Comparison of ENCODE assay signal across 8 cellular contexts in genomic region chr14:105021656-105022275, GRCh38. TPM values are rescaled to one million over a fixed set of nuclear protein-coding genes. Genes with fewer than 3 reads are reported as not detected.
A peak's percentile ranks its signal among the peaks of the same experiment; 100 is the strongest.
DNase-seq lines count a peak whose midpoint lies in the region; ATAC-seq and TF ChIP-seq lines count a peak whose summit lies in the region.

No MANE protein-coding gene starts in this region.

- H3K4me3 ChIP-seq in transverse colon = peak overlapping the region; percentile 27 to 100 (median 68)

- TF ChIP-seq CTCF in transverse colon (IDR thresholded peaks at IDR 0.05) = no peak

- no peaks in the 10 kb centered on the region for H3K27me3 Mint-ChIP-seq in activated CD4-positive, alpha-beta T cell treated with anti-CD3 and anti-CD28 coated beads, Interleukin-2, amount 10 ng/mL, durations not matched to agents 7 days and 5 days
- H3K27me3 Mint-ChIP-seq in natural killer cell treated with Interleukin-12 subunit alpha and Interleukin-12 subunit beta and Interleukin-15 and Interleukin-18, amount 100 ng/mL, for 72 hours = no peaks in the 10 kb centered on the region

- no peaks in the 10 kb centered on the region for H3K36me3 ChIP-seq in transverse colon

- H3K27me3 ChIP-seq in transverse colon = no peaks in the 10 kb centered on the region

- ATAC-seq in natural killer cell treated with Interleukin-12 subunit alpha and Interleukin-12 subunit beta and Interleukin-15 and Interleukin-18, amount 100 ng/mL, for 72 hours = no peak
- ATAC-seq in GM21825 (IDR thresholded peaks at IDR 0.05; ENCODE audit: unreplicated experiment) = no peak

- DNase-seq in SHP77 (lab: John Stamatoyannopoulos, UW) (peak; percentile 19 to 58), SHP77 treated with DMSO at 0.1 percent for 48 hours (lab: John Stamatoyannopoulos, UW) (no peak), NCI-H128 (lab: John Stamatoyannopoulos, UW; ENCODE audit: unreplicated experiment) (peak; percentile 51), erythroblast (lab: John Stamatoyannopoulos, UW) (peak; percentile 73 to 78), transverse colon (peak; percentile 64)
- peak; percentile 39 for DNase-seq in activated CD4-positive, alpha-beta T cell treated with anti-CD3 and anti-CD28 coated beads, Interleukin-2, amount 10 ng/mL, durations not matched to agents 7 days and 5 days
- DNase-seq in natural killer cell treated with Interleukin-12 subunit alpha and Interleukin-12 subunit beta and Interleukin-15 and Interleukin-18, amount 100 ng/mL, for 72 hours (ENCODE audit: low spot score) = no peak

- no peaks in the 10 kb centered on the region for H3K9me3 ChIP-seq in transverse colon

- intact Hi-C loops in transverse colon (cut with DNase I; ENCODE audit: low total_unique reads) = loop anchor here (2.0 kb wide), 1 partner anchor 43 kb away; the partner anchor contains the start of gene AHNAK2

- CTCF ChIA-PET in activated CD4-positive, alpha-beta T cell treated with anti-CD3 and anti-CD28 coated beads, Interleukin-2, amount 10 ng/mL, durations not matched to agents 7 days and 5 days (lab: Charles Lee) = interaction anchor here (1.0 to 1.3 kb wide), 3 partner anchors 11 to 39 kb away, joined by 3 to 4 read pairs (median 3); no protein-coding TSS in a partner anchor

- peaks cover 13 to 40% (median 33%) of the 10 kb centered on the region in 4 donors for H3K4me1 ChIP-seq in transverse colon

- no peak for TF ChIP-seq EP300 in transverse colon (IDR thresholded peaks at IDR 0.05; ENCODE audit: low read depth)

- TF ChIP-seq POLR2A in erythroblast (IDR thresholded peaks at IDR 0.05; ENCODE audit: low read length) (no peak), transverse colon (IDR thresholded peaks at IDR 0.05) (no peak)

- H3K4me3 Mint-ChIP-seq in activated CD4-positive, alpha-beta T cell treated with anti-CD3 and anti-CD28 coated beads, Interleukin-2, amount 10 ng/mL, durations not matched to agents 7 days and 5 days = peak overlapping the region; percentile 84
- H3K4me3 Mint-ChIP-seq in natural killer cell treated with Interleukin-12 subunit alpha and Interleukin-12 subunit beta and Interleukin-15 and Interleukin-18, amount 100 ng/mL, for 72 hours = peak overlapping the region; percentile 99

- in situ Hi-C loops in transverse colon (cut with MboI; ENCODE audit: low pct_ligation_motif_present in 1 of 4, low pct_unique_long_range_greater_than_20kb in 1 of 4, low sequenced_read_pairs in 3 of 4) = no loop called here

- no peaks in the 10 kb centered on the region for H3K9me3 Mint-ChIP-seq in activated CD4-positive, alpha-beta T cell treated with anti-CD3 and anti-CD28 coated beads, Interleukin-2, amount 10 ng/mL, durations not matched to agents 7 days and 5 days
- no peaks in the 10 kb centered on the region for H3K9me3 Mint-ChIP-seq in natural killer cell treated with Interleukin-12 subunit alpha and Interleukin-12 subunit beta and Interleukin-15 and Interleukin-18, amount 100 ng/mL, for 72 hours

- H3K27ac Mint-ChIP-seq in activated CD4-positive, alpha-beta T cell treated with anti-CD3 and anti-CD28 coated beads, Interleukin-2, amount 10 ng/mL, durations not matched to agents 7 days and 5 days = peak overlapping the region; percentile 91
- peak overlapping the region; percentile 93 to 94 for H3K27ac Mint-ChIP-seq in natural killer cell treated with Interleukin-12 subunit alpha and Interleukin-12 subunit beta and Interleukin-15 and Interleukin-18, amount 100 ng/mL, for 72 hours

- H3K4me1 Mint-ChIP-seq in activated CD4-positive, alpha-beta T cell treated with anti-CD3 and anti-CD28 coated beads, Interleukin-2, amount 10 ng/mL, durations not matched to agents 7 days and 5 days = peaks cover 66% of the 10 kb centered on the region
- peaks cover 24 to 46% of the 10 kb centered on the region in 2 donors for H3K4me1 Mint-ChIP-seq in natural killer cell treated with Interleukin-12 subunit alpha and Interleukin-12 subunit beta and Interleukin-15 and Interleukin-18, amount 100 ng/mL, for 72 hours (ENCODE audit: low read depth in 2 of 2)

- WGBS in transverse colon (ENCODE audit: low coverage in 1 of 2), 2 donors = 10 to 23% methylated on average over 10 to 20 of the region's 20 CpGs

- POLR2A ChIA-PET in activated CD4-positive, alpha-beta T cell treated with anti-CD3 and anti-CD28 coated beads, Interleukin-2, amount 10 ng/mL, durations not matched to agents 7 days and 5 days (lab: Charles Lee) = no interaction called here

- H3K36me3 Mint-ChIP-seq in activated CD4-positive, alpha-beta T cell treated with anti-CD3 and anti-CD28 coated beads, Interleukin-2, amount 10 ng/mL, durations not matched to agents 7 days and 5 days (ENCODE audit: low read depth) = peaks cover 30% of the 10 kb centered on the region
- peaks cover 1% of the 10 kb centered on the region for H3K36me3 Mint-ChIP-seq in natural killer cell treated with Interleukin-12 subunit alpha and Interleukin-12 subunit beta and Interleukin-15 and Interleukin-18, amount 100 ng/mL, for 72 hours

- H3K27ac ChIP-seq in transverse colon = peak overlapping the region; percentile 89 to 93 (median 91)

RNA-seq across cellular contexts. Expression of gene CDCA4, which starts 0.9 kb away (rescaled TPM):
- 10 to 100 TPM; 53.0 to 56.6 TPM for total RNA-seq in activated CD4-positive, alpha-beta T cell treated with anti-CD3 and anti-CD28 coated beads, Interleukin-2, amount 10 ng/mL, durations not matched to agents 7 days and 5 days
- 10 to 100 TPM; 39.9 to 71.5 TPM for total RNA-seq in natural killer cell treated with Interleukin-12 subunit alpha and Interleukin-12 subunit beta and Interleukin-15 and Interleukin-18, amount 100 ng/mL, for 72 hours
- 1 to 10 TPM in 3 of 4 donors, under 1 TPM in 1; 0.80 to 7.5 (median 4.5) TPM for total RNA-seq in transverse colon

RNA-seq across cellular contexts. Expression of gene CLBA1, which starts 36.2 kb away (rescaled TPM):
- total RNA-seq in activated CD4-positive, alpha-beta T cell treated with anti-CD3 and anti-CD28 coated beads, Interleukin-2, amount 10 ng/mL, durations not matched to agents 7 days and 5 days = under 1 TPM; 0.60 to 0.77 TPM
- total RNA-seq in natural killer cell treated with Interleukin-12 subunit alpha and Interleukin-12 subunit beta and Interleukin-15 and Interleukin-18, amount 100 ng/mL, for 72 hours = 1 to 10 TPM; 1.2 to 1.5 TPM
- 1 to 10 TPM in 3 of 4 donors, under 1 TPM in 1; 0.40 to 6.7 (median 5.3) TPM for total RNA-seq in transverse colon

RNA-seq across cellular contexts. Expression of gene GPR132, which starts 43.5 kb away (rescaled TPM):
- total RNA-seq in activated CD4-positive, alpha-beta T cell treated with anti-CD3 and anti-CD28 coated beads, Interleukin-2, amount 10 ng/mL, durations not matched to agents 7 days and 5 days = 10 to 100 TPM; 44.2 to 46.6 TPM
- total RNA-seq in natural killer cell treated with Interleukin-12 subunit alpha and Interleukin-12 subunit beta and Interleukin-15 and Interleukin-18, amount 100 ng/mL, for 72 hours = 10 to 100 TPM; 80.9 to 88.3 TPM
- 10 to 100 TPM in 1 of 4 donors, 1 to 10 TPM in 1, under 1 TPM in 2; 0.20 to 11.6 (median 2.1) TPM for total RNA-seq in transverse colon

RNA-seq across cellular contexts. Expression of gene AHNAK2, which starts 43.6 kb away (rescaled TPM):
- total RNA-seq in activated CD4-positive, alpha-beta T cell treated with anti-CD3 and anti-CD28 coated beads, Interleukin-2, amount 10 ng/mL, durations not matched to agents 7 days and 5 days = not detected
- not detected for total RNA-seq in natural killer cell treated with Interleukin-12 subunit alpha and Interleukin-12 subunit beta and Interleukin-15 and Interleukin-18, amount 100 ng/mL, for 72 hours
- 10 to 100 TPM; 19.4 to 75.2 (median 28.5) TPM for total RNA-seq in transverse colon

Comparison
In these comparisons a context has a peak if more than half of its experiments do, and no peak if none do; other contexts are left out.
1. DNase-seq: peak in SHP77 (2 of 2), NCI-H128 (single experiment), activated CD4-positive, alpha-beta T cell treated with anti-CD3 and anti-CD28 coated beads, Interleukin-2, amount 10 ng/mL, durations not matched to agents 7 days and 5 days (single experiment), erythroblast (2 of 2) and transverse colon (single experiment); none in SHP77 treated with DMSO at 0.1 percent for 48 hours (single experiment) and natural killer cell treated with Interleukin-12 subunit alpha and Interleukin-12 subunit beta and Interleukin-15 and Interleukin-18, amount 100 ng/mL, for 72 hours (single experiment).
2. RNA of gene CDCA4, which starts 0.9 kb away (total RNA-seq): 39.9 to 71.5 TPM in natural killer cell treated with Interleukin-12 subunit alpha and Interleukin-12 subunit beta and Interleukin-15 and Interleukin-18, amount 100 ng/mL, for 72 hours and 53.0 to 56.6 TPM in activated CD4-positive, alpha-beta T cell treated with anti-CD3 and anti-CD28 coated beads, Interleukin-2, amount 10 ng/mL, durations not matched to agents 7 days and 5 days; 0.80 to 7.5 TPM in transverse colon; every median in the first group is over 4 times any median in the second.